Comparison of ENCODE assay signal across 16 cellular contexts in the genomic region with DNA sequence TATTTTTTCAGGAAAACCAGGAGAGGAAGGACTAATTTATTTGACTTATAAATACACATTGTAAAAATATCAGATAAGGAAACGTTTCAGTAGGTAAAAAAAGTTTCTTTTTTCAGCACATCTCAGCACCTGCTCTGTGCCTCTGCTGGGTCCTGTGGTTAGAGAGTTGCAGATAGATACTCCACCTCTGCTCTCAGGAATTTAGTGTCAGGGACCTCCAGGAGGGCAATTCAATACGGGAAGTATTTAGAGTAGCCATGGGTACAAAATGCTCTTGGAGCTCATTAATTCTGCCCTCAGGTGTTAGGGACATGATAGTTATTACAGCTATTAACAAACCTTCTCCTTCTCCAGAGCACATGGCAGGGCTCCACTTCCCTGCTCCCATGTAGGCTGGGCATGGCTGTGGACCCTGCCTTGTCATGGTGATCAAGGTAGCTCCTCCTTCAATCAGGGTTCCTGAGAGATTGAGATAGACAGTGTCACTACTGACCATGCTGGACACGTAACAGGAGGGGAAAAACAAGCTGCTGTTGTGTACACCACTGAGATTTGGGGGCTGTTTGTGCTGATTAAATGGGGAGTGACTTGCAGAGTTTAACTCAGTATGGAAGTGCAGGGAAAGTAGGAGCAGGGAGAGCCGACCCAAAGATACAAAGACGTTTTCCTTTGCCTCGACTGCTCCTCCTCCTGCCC.
"Had no signal": no experiment of that assay in that cellular context is flagged by ENCODE, and none has a peak within 500 bp of the region (broad histone marks: within the 10 kb centered on the region; RNA-seq: fewer than 3 reads in every experiment).

No MANE protein-coding gene starts in this region.

- H3K4me3 ChIP-seq: coronary artery, psoas muscle, suprapubic skin, upper lobe of left lung had no signal

- H3K4me1 ChIP-seq: psoas muscle, suprapubic skin, upper lobe of left lung had no signal

- DNase-seq: activated CD4-positive, alpha-beta T cell treated with anti-CD3 and anti-CD28 coated beads for 4 hours; activated CD8-positive, alpha-beta memory T cell treated with anti-CD3 and anti-CD28 coated beads, Interleukin-2, amount 50 U/mL, for 48 hours; activated naive CD8-positive, alpha-beta T cell treated with anti-CD3 and anti-CD28 coated beads, Interleukin-2, amount 10 ng/mL, durations not matched to agents 7 days and 5 days; brain microvascular endothelial cell; hypothalamus; kidney glomerular epithelial cell; mesendoderm; nephron progenitor cell; psoas muscle; T-cell; T1000; upper lobe of left lung had no signal

- H3K27ac ChIP-seq: brain microvascular endothelial cell, coronary artery, psoas muscle, suprapubic skin, upper lobe of left lung had no signal

- ATAC-seq: esophagus mucosa, psoas muscle, sciatic nerve, T-cell had no signal

- H3K27me3 ChIP-seq: brain microvascular endothelial cell, upper lobe of left lung had no signal

- H3K9me3 ChIP-seq: psoas muscle, suprapubic skin, upper lobe of left lung had no signal

- H3K36me3 ChIP-seq: brain microvascular endothelial cell, suprapubic skin, upper lobe of left lung had no signal
